In the genomic region with DNA sequence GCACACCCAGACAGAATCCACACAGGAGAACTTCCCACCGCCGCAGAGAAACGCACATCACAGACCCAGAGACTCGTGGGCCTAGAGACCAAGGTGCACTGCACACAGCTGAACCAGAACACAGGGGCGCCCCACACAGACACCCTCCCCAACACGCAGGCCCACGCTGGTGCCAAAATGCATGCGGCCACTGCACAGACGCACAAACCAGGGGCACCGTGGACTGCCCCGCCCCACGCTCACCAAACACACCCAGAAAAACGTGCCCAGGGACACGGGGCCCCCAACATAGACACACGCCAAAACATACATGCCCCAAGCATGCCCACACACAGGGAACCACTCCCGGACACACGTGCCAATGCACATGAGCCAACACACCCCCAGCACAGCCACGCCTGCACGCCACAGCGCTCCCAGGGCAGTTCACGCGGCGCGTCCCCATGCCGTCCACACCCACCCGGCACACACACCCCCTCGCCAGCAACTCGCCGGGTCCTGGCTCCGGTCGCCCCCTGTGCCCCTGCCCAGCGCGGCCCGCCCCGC, we compare ENCODE assay signal across 9 cellular contexts. TPM values are rescaled to one million over a fixed set of nuclear protein-coding genes. Genes with fewer than 3 reads are reported as not detected.
A peak's percentile ranks its signal among the peaks of the same experiment; 100 is the strongest.
DNase-seq lines count a peak whose midpoint lies in the region; ATAC-seq lines count a peak whose summit lies in the region.
"Had no signal": no experiment of that assay in that cellular context is flagged by ENCODE, and none has a peak within 500 bp of the region (broad histone marks: within the 10 kb centered on the region; RNA-seq: fewer than 3 reads in every experiment).

No MANE protein-coding gene starts in this region.

- H3K4me2 ChIP-seq in BLaER1, result peak overlapping the region; percentile 83

- peak overlapping the region; percentile 46 for H3K4me3 Mint-ChIP-seq in dendritic cell treated with granulocyte-macrophage colony-stimulating factor and Interleukin-4, amounts not matched to agents 40 ng/mL and 50 ng/mL, for 4 days
- peak overlapping the region; percentile 67 to 96 (median 82) for H3K4me3 Mint-ChIP-seq in naive thymus-derived CD8-positive, alpha-beta T cell

- peaks cover 89% of the 10 kb centered on the region for H3K27me3 Mint-ChIP-seq in dendritic cell treated with granulocyte-macrophage colony-stimulating factor and Interleukin-4, amounts not matched to agents 40 ng/mL and 50 ng/mL, for 4 days
- H3K27me3 Mint-ChIP-seq in naive thymus-derived CD8-positive, alpha-beta T cell, result peaks cover 28 to 74% (median 42%) of the 10 kb centered on the region in 5 donors

- intact Hi-C loops in dendritic cell treated with granulocyte-macrophage colony-stimulating factor and Interleukin-4, amounts not matched to agents 40 ng/mL and 50 ng/mL, for 4 days (cut with micrococcal nuclease), result no loop called here

- no peaks in the 10 kb centered on the region for H3K9me3 Mint-ChIP-seq in dendritic cell treated with granulocyte-macrophage colony-stimulating factor and Interleukin-4, amounts not matched to agents 40 ng/mL and 50 ng/mL, for 4 days
- H3K9me3 Mint-ChIP-seq in naive thymus-derived CD8-positive, alpha-beta T cell, result peaks cover 0 to 3% (median 0%) of the 10 kb centered on the region in 9 donors

- H3K4me1 ChIP-seq in BLaER1, result peaks cover 58% of the 10 kb centered on the region
- peaks cover 12% of the 10 kb centered on the region for H3K4me1 ChIP-seq in HUES6 (ENCODE audit: control insufficient read depth, insufficient read depth, low read length)

- no peak for DNase-seq in naive thymus-derived CD8-positive, alpha-beta T cell
- DNase-seq in GF-D8 (lab: John Stamatoyannopoulos, UW) (no peak), germinal center (ENCODE audit: low spot score) (no peak)
- DNase-seq: activated CD4-positive, alpha-beta T cell treated with anti-CD3 and anti-CD28 coated beads, Interleukin-2, amount 50 U/mL, for 1 hour had no signal

- H3K9ac ChIP-seq in BLaER1 (no peak overlapping the region), HUES6 (ENCODE audit: low read length) (no peak overlapping the region)

- no peaks in the 10 kb centered on the region for H3K36me3 ChIP-seq in BLaER1
- no peaks in the 10 kb centered on the region for H3K36me3 ChIP-seq in HUES6 (ENCODE audit: control insufficient read depth, insufficient read depth, low read length)

- H3K27ac ChIP-seq in BLaER1 (no peak overlapping the region), HUES6 (ENCODE audit: low read depth, low read length) (no peak overlapping the region)

- peak; percentile 15 to 19 for ATAC-seq in naive thymus-derived CD8-positive, alpha-beta T cell
- ATAC-seq in GM19351 (IDR thresholded peaks at IDR 0.05; ENCODE audit: unreplicated experiment), result no peak
- ATAC-seq in GM18502 (IDR thresholded peaks at IDR 0.05; ENCODE audit: poor library complexity, unreplicated experiment), result no peak

- peaks cover 48% of the 10 kb centered on the region for H3K4me1 Mint-ChIP-seq in dendritic cell treated with granulocyte-macrophage colony-stimulating factor and Interleukin-4, amounts not matched to agents 40 ng/mL and 50 ng/mL, for 4 days (ENCODE audit: low read depth)
- peaks cover 31 to 47% (median 33%) of the 10 kb centered on the region in 4 donors for H3K4me1 Mint-ChIP-seq in naive thymus-derived CD8-positive, alpha-beta T cell

- peaks cover 88% of the 10 kb centered on the region for H4K20me1 ChIP-seq in BLaER1

- H3K27ac Mint-ChIP-seq in dendritic cell treated with granulocyte-macrophage colony-stimulating factor and Interleukin-4, amounts not matched to agents 40 ng/mL and 50 ng/mL, for 4 days, result no peak overlapping the region
- H3K27ac Mint-ChIP-seq in naive thymus-derived CD8-positive, alpha-beta T cell, result peak overlapping the region in 2 of 10 donors; percentile 26 to 46

- POLR2A ChIA-PET in naive thymus-derived CD8-positive, alpha-beta T cell (lab: Charles Lee), result no interaction called here

- no peaks in the 10 kb centered on the region for H3K36me3 Mint-ChIP-seq in dendritic cell treated with granulocyte-macrophage colony-stimulating factor and Interleukin-4, amounts not matched to agents 40 ng/mL and 50 ng/mL, for 4 days (ENCODE audit: low read depth)
- no peaks in the 10 kb centered on the region for H3K36me3 Mint-ChIP-seq in naive thymus-derived CD8-positive, alpha-beta T cell

- H3K27me3 ChIP-seq in BLaER1 (peaks cover 74% of the 10 kb centered on the region), HUES6 (ENCODE audit: control insufficient read depth, insufficient read depth, low read length) (peaks cover 57% of the 10 kb centered on the region)

- no peaks in the 10 kb centered on the region for H3K9me3 ChIP-seq in BLaER1
- H3K9me3 ChIP-seq in HUES6 (ENCODE audit: control insufficient read depth, insufficient read depth, low read depth, low read length), result no peaks in the 10 kb centered on the region

- H3K4me3 ChIP-seq in BLaER1, result peak overlapping the region; percentile 61
- H3K4me3 ChIP-seq in HUES6 (ENCODE audit: low read depth, low read length), result peak overlapping the region; percentile 57

RNA-seq across cellular contexts. Expression of a gene that starts 7.8 kb away (rescaled TPM):
- total RNA-seq in naive thymus-derived CD8-positive, alpha-beta T cell, result under 1 TPM; 0.55 to 0.88 TPM
- polyA plus RNA-seq in naive thymus-derived CD8-positive, alpha-beta T cell, result not detected

Comparison
In these comparisons a context has a peak if more than half of its experiments do, and no peak if none do; other contexts are left out.
1. ATAC-seq: peak in naive thymus-derived CD8-positive, alpha-beta T cell (2 of 2); none in GM19351 (single experiment) and GM18502 (single experiment).